8 cellular contexts compared by ENCODE assay signal in genomic region chr9:71911908-71912325, GRCh38. TPM values are rescaled to one million over a fixed set of nuclear protein-coding genes. Genes with fewer than 3 reads are reported as not detected.
DNase-seq lines count a peak whose midpoint lies in the region; FAIRE-seq and TF ChIP-seq lines count a peak whose summit lies in the region.

No MANE protein-coding gene starts in this region.

- BruUV-seq in PC-9 (replicated peaks; lab: Mats Ljungman, UMichigan) = TSS peak; percentile 61

- peak overlapping the region; percentile 64 for H3K27ac ChIP-seq in PC-9
- H3K27ac ChIP-seq in osteoblast (ENCODE audit: low read depth, low read length) = peak overlapping the region; percentile 85

- peaks cover 88% of the 10 kb centered on the region for H3K79me2 ChIP-seq in PC-9 (ENCODE audit: low read depth)
- H3K79me2 ChIP-seq in osteoblast (ENCODE audit: insufficient read depth, low read length) = peaks cover 88% of the 10 kb centered on the region

- FAIRE-seq in H54 (lab: Jason Lieb, UNC) = no peak

- H3K9me2 ChIP-seq in PC-9 (ENCODE audit: insufficient read depth) = no peaks in the 10 kb centered on the region

- CTCF ChIA-PET in PC-9 (lab: Charles Lee) = interaction anchor here (1.4 kb wide), 1 partner anchor 113 kb away, joined by 4 read pairs; no protein-coding TSS in a partner anchor
- CTCF ChIA-PET in HEK293T (lab: Yijun Ruan, JAX) = no interaction called here

- peaks cover 20% of the 10 kb centered on the region; the same call in 1 of the 2 replicates for H3F3A ChIP-seq in PC-9 (ENCODE audit: insufficient read depth, low read depth)

- no peak for TF ChIP-seq CTCF in PC-9 (conservative IDR thresholded peaks at IDR 0.05)
- TF ChIP-seq CTCF in epithelial cell of proximal tubule (conservative IDR thresholded peaks at IDR 0.05; ENCODE audit: low read depth, low read length) = no peak
- no peak for TF ChIP-seq CTCF in osteoblast (IDR thresholded peaks at IDR 0.05; ENCODE audit: extremely low read depth, low read depth, low read length)

- H3K4me1 ChIP-seq in PC-9 (replicated peaks; ENCODE audit: insufficient read depth) (peaks cover 32% of the 10 kb centered on the region), osteoblast (ENCODE audit: insufficient read depth, low read length) (peaks cover 20% of the 10 kb centered on the region)

- intact Hi-C loops in PC-9 (cut with micrococcal nuclease; ENCODE audit: unreplicated experiment) = loop anchor here (2.0 to 5.0 kb wide), 4 partner anchors 33 to 230 kb away; no protein-coding TSS in a partner anchor

- H3K27me3 ChIP-seq in PC-9 (ENCODE audit: insufficient read depth, low read depth) (no peaks in the 10 kb centered on the region), osteoblast (ENCODE audit: insufficient read depth, low read length) (no peaks in the 10 kb centered on the region)

- POLR2A ChIA-PET in PC-9 (lab: Charles Lee; ENCODE audit: unreplicated experiment) = interaction anchor here (0.6 to 1.4 kb wide), 4 partner anchors 18 to 239 kb away, joined by 3 to 13 read pairs (median 4); no protein-coding TSS in a partner anchor
- POLR2A ChIA-PET in HEK293T (lab: Yijun Ruan, JAX) = interaction anchor here (1.2 kb wide), 2 partner anchors 8 to 19 kb away, joined by 3 to 5 read pairs; no protein-coding TSS in a partner anchor

- peak overlapping the region; percentile 95 for H2AFZ ChIP-seq in PC-9
- peak overlapping the region; percentile 76 for H2AFZ ChIP-seq in osteoblast (ENCODE audit: low read length)

- H3K36me3 ChIP-seq in PC-9 (ENCODE audit: low read depth) = no peaks in the 10 kb centered on the region
- no peaks in the 10 kb centered on the region for H3K36me3 ChIP-seq in osteoblast (ENCODE audit: insufficient read depth, low read length)

- H3K9me3 ChIP-seq in PC-9 (ENCODE audit: insufficient read depth, low read depth) (no peaks in the 10 kb centered on the region), osteoblast (ENCODE audit: low read depth, low read length) (no peaks in the 10 kb centered on the region)

- H4K20me1 ChIP-seq in PC-9 (ENCODE audit: insufficient read depth) (peaks cover 19% of the 10 kb centered on the region; the same call in 1 of the 2 replicates), osteoblast (ENCODE audit: insufficient read depth, low read length) (peaks cover 24% of the 10 kb centered on the region)

- DNase-seq in D341Med (ENCODE audit: low spot score) (peak; percentile 18), PC-9 (no peak), epithelial cell of proximal tubule (ENCODE audit: low read depth) (no peak), osteoblast (ENCODE audit: insufficient read length, low spot score, missing footprints) (peak; percentile 62), H54 (ENCODE audit: insufficient read length, low spot score) (no peak), HEK293T (ENCODE audit: extremely low spot score) (no peak), SKM-1 (lab: John Stamatoyannopoulos, UW; ENCODE audit: unreplicated experiment) (no peak)
- DNase-seq in effector CD8-positive, alpha-beta T cell (lab: John Stamatoyannopoulos, UW) = no peak

- H3K4me3 ChIP-seq in PC-9 (peak overlapping the region; percentile 70), epithelial cell of proximal tubule (ENCODE audit: low read depth, low read length) (peak overlapping the region; percentile 95), osteoblast (ENCODE audit: insufficient read depth, low read length) (peak overlapping the region; percentile 77)

- TF ChIP-seq POLR2A in H54 (IDR thresholded peaks at IDR 0.05; ENCODE audit: low read depth, low read length) = no peak

- H3K4me2 ChIP-seq in PC-9 = peak overlapping the region; percentile 93
- H3K4me2 ChIP-seq in osteoblast (ENCODE audit: insufficient read depth, low read length) = peak overlapping the region; percentile 84

TF ChIP-seq in HEK293T, 16 proteins besides CTCF, POLR2A, EP300 and RAD21:
- TF ChIP-seq FOXA1 (IDR thresholded peaks at IDR 0.05) (no peak), ZNF384 (IDR thresholded peaks at IDR 0.05) (no peak), FOXK2 (IDR thresholded peaks at IDR 0.05) (no peak), SUZ12 (IDR thresholded peaks at IDR 0.05) (no peak), BHLHE40 (IDR thresholded peaks at IDR 0.05; ENCODE audit: borderline replicate concordance) (no peak), LEF1 (IDR thresholded peaks at IDR 0.05; ENCODE audit: borderline replicate concordance) (no peak), SP1 (IDR thresholded peaks at IDR 0.05) (no peak), ELF4 (IDR thresholded peaks at IDR 0.05) (no peak), FOXM1 (IDR thresholded peaks at IDR 0.05; ENCODE audit: borderline replicate concordance) (no peak), L3MBTL2 (conservative IDR thresholded peaks at IDR 0.05) (no peak)

RNA-seq across cellular contexts. Expression of gene C9orf85, which starts 0.5 kb away (rescaled TPM):
- total RNA-seq in PC-9 (2021) = 16.8 and 19.0 TPM in 2 replicates
- 9.8 and 12.9 TPM in 2 replicates for total RNA-seq in epithelial cell of proximal tubule
- total RNA-seq in osteoblast = 11.2 and 12.1 TPM in 2 replicates

RNA-seq across cellular contexts. Expression of gene ABHD17B, which starts 0.9 kb away (rescaled TPM):
- 21.9 and 22.8 TPM in 2 replicates for total RNA-seq in PC-9 (2021)
- total RNA-seq in epithelial cell of proximal tubule = 16.9 and 23.4 TPM in 2 replicates
- total RNA-seq in osteoblast = 21.4 and 21.8 TPM in 2 replicates

Comparison
In these comparisons a context has a peak if more than half of its experiments do, and no peak if none do; other contexts are left out.
1. DNase-seq: peak in D341Med (single experiment) and osteoblast (single experiment); none in PC-9 (0 of 2), epithelial cell of proximal tubule (single experiment), H54 (single experiment), effector CD8-positive, alpha-beta T cell (single experiment), HEK293T (single experiment) and SKM-1 (single experiment).
2. Peak in every context shown above with its lines, with median percentiles within 50 percentile points of each other: H3K4me3 ChIP-seq.